Comparison of ENCODE assay signal across 18 cellular contexts in the genomic region with DNA sequence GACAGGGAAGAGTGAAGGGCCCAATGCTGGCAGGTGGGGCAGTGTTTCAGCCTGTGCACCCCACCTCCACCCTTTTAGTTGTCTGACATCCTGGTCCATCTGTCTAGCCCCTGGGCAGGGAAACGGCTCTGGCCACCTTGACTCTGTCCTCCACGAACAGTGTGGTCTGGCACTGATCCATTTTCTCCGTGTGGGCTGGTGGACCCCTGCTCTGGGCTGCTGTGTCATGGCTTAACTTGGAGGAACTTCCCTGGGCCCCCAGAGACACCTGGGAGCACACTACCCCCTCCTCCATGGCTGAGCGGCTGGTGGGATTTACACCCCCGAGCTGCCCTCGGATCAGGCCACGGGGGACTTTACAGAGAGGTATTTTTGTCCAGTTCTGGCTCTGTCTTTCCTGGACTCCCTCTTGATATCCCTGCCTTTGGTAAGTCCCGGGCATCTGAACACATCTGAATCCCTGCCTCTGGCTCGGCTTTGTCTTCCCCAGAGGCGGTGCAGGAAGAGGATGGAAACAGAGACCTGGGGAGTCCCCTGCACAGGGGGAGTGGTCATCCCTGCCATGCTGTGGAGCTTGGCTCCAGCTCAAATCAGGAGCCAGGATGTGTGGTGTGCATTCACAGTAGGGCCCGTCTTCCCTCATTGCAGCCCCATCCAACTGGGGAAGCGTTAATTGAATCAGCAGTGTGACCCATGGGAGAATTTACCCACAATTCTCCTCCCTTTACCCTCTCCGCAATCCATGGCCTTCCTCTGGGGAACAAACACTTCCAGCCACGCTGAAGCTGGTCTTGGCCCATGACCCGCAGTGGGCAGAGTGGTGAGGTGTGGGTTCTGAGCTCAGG. TPM values are rescaled to one million over a fixed set of nuclear protein-coding genes. Genes with fewer than 3 reads are reported as not detected.
"Had no signal": no experiment of that assay in that cellular context is flagged by ENCODE, and none has a peak within 500 bp of the region (broad histone marks: within the 10 kb centered on the region; RNA-seq: fewer than 3 reads in every experiment).

No MANE protein-coding gene starts in this region.

- H3K27me3 ChIP-seq: testis had no signal

- H3K4me1 ChIP-seq: testis had no signal

- H3K9me3 ChIP-seq: mucosa of descending colon, testis, uterus had no signal

- DNase-seq: activated CD4-positive, alpha-beta T cell treated with anti-CD3 and anti-CD28 coated beads for 4 hours; brain microvascular endothelial cell; mammary epithelial cell; mucosa of descending colon; stimulated activated CD4-positive, alpha-beta T cell treated with anti-CD3 and anti-CD28 coated beads, Interleukin-12 subunit alpha, Interleukin-12 subunit beta, amount 100 ng/mL, for 4 hours; stimulated activated CD4-positive, alpha-beta T cell treated with anti-CD3 and anti-CD28 coated beads, Interleukin-2, amount 100 ng/mL, for 48 hours; stimulated activated naive CD4-positive, alpha-beta T cell treated with Interleukin-2 at 50 U/mL for 16 hours; T-helper 9 cell; testis; uterus had no signal

- H3K36me3 ChIP-seq: brain microvascular endothelial cell, uterus had no signal

- H3K27ac ChIP-seq: brain microvascular endothelial cell, testis, uterus, VCaP had no signal

- ATAC-seq: esophagus mucosa; left colon; mucosa of descending colon; naive thymus-derived CD8-positive, alpha-beta T cell had no signal

- H3K4me3 ChIP-seq: mucosa of descending colon, testis, uterus had no signal

RNA-seq across cellular contexts. Expression of a gene that starts 6.4 kb away (rescaled TPM):
- total RNA-seq: activated CD8-positive, alpha-beta memory T cell treated with anti-CD3 and anti-CD28 coated beads for 36 hours; cerebellum; dermis microvascular lymphatic vessel endothelial cell; esophagus mucosa; left colon; mammary epithelial cell; mucosa of descending colon; naive thymus-derived CD8-positive, alpha-beta T cell; progenitor cell of endocrine pancreas; uterus had no signal
- polyA plus RNA-seq: mammary epithelial cell; naive thymus-derived CD8-positive, alpha-beta T cell had no signal
